Comparison of ENCODE assay signal across 9 cellular contexts in genomic region chr19:39832341-39833083, GRCh38. TPM values are rescaled to one million over a fixed set of nuclear protein-coding genes. Genes with fewer than 3 reads are reported as not detected.
DNase-seq lines count a peak whose midpoint lies in the region; ATAC-seq and TF ChIP-seq lines count a peak whose summit lies in the region.
"Had no signal": no experiment of that assay in that cellular context is flagged by ENCODE, and none has a peak within 500 bp of the region (broad histone marks: within the 10 kb centered on the region; RNA-seq: fewer than 3 reads in every experiment).

No MANE protein-coding gene starts in this region.

- H3K27me3 Mint-ChIP-seq in activated T-helper 1 cell treated with anti-CD3 and anti-CD28 coated beads, Interleukin-12 subunit alpha, Interleukin-12 subunit beta, Interleukin-2, Interleukin-4 antibody, amounts not matched to agents 30 ng/mL and 10 ng/mL and 1 ng/mL, durations not matched to agents 14 hours and 24 hours and 36 hours (ENCODE audit: insufficient read depth): no peaks in the 10 kb centered on the region

- DNase-seq in activated T-helper 1 cell treated with anti-CD3 and anti-CD28 coated beads, Interleukin-12 subunit alpha, Interleukin-12 subunit beta, Interleukin-2, Interleukin-4 antibody, amounts not matched to agents 30 ng/mL and 10 ng/mL and 1 ng/mL, durations not matched to agents 14 hours and 24 hours and 36 hours (ENCODE audit: low spot score): no peak
- DNase-seq in hepatocyte (ENCODE audit: low spot score): no peak
- DNase-seq in NCI-H1436 (lab: John Stamatoyannopoulos, UW): no peak
- no peak for DNase-seq in activated CD4-positive, alpha-beta T cell treated with anti-CD3 and anti-CD28 coated beads for 48 hours
- DNase-seq in GDM1 (lab: John Stamatoyannopoulos, UW): no peak
- DNase-seq: activated CD4-positive, alpha-beta T cell treated with anti-CD3 and anti-CD28 coated beads for 1 hour had no signal

- peak overlapping the region; percentile 86 for H3K4me2 ChIP-seq in hepatocyte

- H3K36me3 ChIP-seq in HEK293 (ENCODE audit: control insufficient read depth in 2 of 2, insufficient read depth in 1 of 2, low read length in 2 of 2) (peaks cover 79 to 80% of the 10 kb centered on the region in 2 experiments), hepatocyte (replicated peaks; ENCODE audit: insufficient read depth, low read depth) (no peaks in the 10 kb centered on the region)

- H3K4me1 ChIP-seq in HEK293 (ENCODE audit: control insufficient read depth, insufficient read depth, low read length): peaks cover 18% of the 10 kb centered on the region
- H3K4me1 ChIP-seq in hepatocyte (ENCODE audit: insufficient read depth): peaks cover 7% of the 10 kb centered on the region

- H3K9me2 ChIP-seq in hepatocyte (replicated peaks; ENCODE audit: insufficient read depth): no peaks in the 10 kb centered on the region

- peaks cover 12% of the 10 kb centered on the region for H4K20me1 ChIP-seq in hepatocyte (ENCODE audit: insufficient read depth, poor library complexity, severe bottlenecking)

- no peak overlapping the region for H2AFZ ChIP-seq in hepatocyte

- peaks cover 35% of the 10 kb centered on the region for H3K79me2 ChIP-seq in hepatocyte

- H3K9me3 ChIP-seq in HEK293 (ENCODE audit: control insufficient read depth, insufficient read depth, low read depth, low read length) (no peaks in the 10 kb centered on the region), hepatocyte (ENCODE audit: low read depth) (no peaks in the 10 kb centered on the region)

- H3K27me3 ChIP-seq in hepatocyte: no peaks in the 10 kb centered on the region

- intact Hi-C loops in activated T-helper 1 cell treated with anti-CD3 and anti-CD28 coated beads, Interleukin-12 subunit alpha, Interleukin-12 subunit beta, Interleukin-2, Interleukin-4 antibody, amounts not matched to agents 30 ng/mL and 10 ng/mL and 1 ng/mL, durations not matched to agents 14 hours and 24 hours and 36 hours (cut with micrococcal nuclease): loop anchor here (1.0 to 2.0 kb wide), 3 partner anchors 8 to 138 kb away; partner anchors contain the start of gene PSMC4

- POLR2A ChIA-PET in HEK293 (lab: Yijun Ruan, JAX): interaction anchor here (1.1 to 2.2 kb wide), 4 partner anchors 8 to 28 kb away, joined by 4 to 124 read pairs (median 18); partner anchors contain the start of gene FBL

- H3K4me3 Mint-ChIP-seq in activated T-helper 1 cell treated with anti-CD3 and anti-CD28 coated beads, Interleukin-12 subunit alpha, Interleukin-12 subunit beta, Interleukin-2, Interleukin-4 antibody, amounts not matched to agents 30 ng/mL and 10 ng/mL and 1 ng/mL, durations not matched to agents 14 hours and 24 hours and 36 hours: peak overlapping the region; percentile 69

- H3K9me3 Mint-ChIP-seq in activated T-helper 1 cell treated with anti-CD3 and anti-CD28 coated beads, Interleukin-12 subunit alpha, Interleukin-12 subunit beta, Interleukin-2, Interleukin-4 antibody, amounts not matched to agents 30 ng/mL and 10 ng/mL and 1 ng/mL, durations not matched to agents 14 hours and 24 hours and 36 hours: no peaks in the 10 kb centered on the region

- TF ChIP-seq CTCF in HEK293 (tag by site-specific recombination; IDR thresholded peaks at IDR 0.05) (no peak), hepatocyte (IDR thresholded peaks at IDR 0.05; ENCODE audit: poor library complexity) (no peak)

- H3K36me3 Mint-ChIP-seq in activated T-helper 1 cell treated with anti-CD3 and anti-CD28 coated beads, Interleukin-12 subunit alpha, Interleukin-12 subunit beta, Interleukin-2, Interleukin-4 antibody, amounts not matched to agents 30 ng/mL and 10 ng/mL and 1 ng/mL, durations not matched to agents 14 hours and 24 hours and 36 hours (ENCODE audit: low read depth): peaks cover 59% of the 10 kb centered on the region

- CTCF ChIA-PET in HEK293 (lab: Yijun Ruan, JAX): interaction anchor here (2.1 to 2.2 kb wide), 3 partner anchors 12 to 138 kb away, joined by 6 to 63 read pairs (median 16); partner anchors contain the start of genes FBL and PSMC4

- peak overlapping the region; percentile 56 for H3K27ac Mint-ChIP-seq in activated T-helper 1 cell treated with anti-CD3 and anti-CD28 coated beads, Interleukin-12 subunit alpha, Interleukin-12 subunit beta, Interleukin-2, Interleukin-4 antibody, amounts not matched to agents 30 ng/mL and 10 ng/mL and 1 ng/mL, durations not matched to agents 14 hours and 24 hours and 36 hours

- H3K27ac ChIP-seq in HEK293 (ENCODE audit: extremely low read depth, low read depth, low read length) (peak overlapping the region; percentile 95), hepatocyte (peak overlapping the region; percentile 59), skin epidermis (peak overlapping the region in 20 of 21 experiments; percentile 64 to 96 (median 88))

- WGBS in hepatocyte (ENCODE audit: low lambda C conversion rate, missing lambda C conversion rate): 84% methylated on average over 5 of the region's 5 CpGs

- peak overlapping the region; percentile 64 for H3K4me3 ChIP-seq in HEK293 (ENCODE audit: low read depth, low read length)
- H3K4me3 ChIP-seq in hepatocyte: peak overlapping the region; percentile 69
- H3K4me3 ChIP-seq in skin epidermis: peak overlapping the region; percentile 79 to 100 (median 87)

- peaks cover 38% of the 10 kb centered on the region for H3K4me1 Mint-ChIP-seq in activated T-helper 1 cell treated with anti-CD3 and anti-CD28 coated beads, Interleukin-12 subunit alpha, Interleukin-12 subunit beta, Interleukin-2, Interleukin-4 antibody, amounts not matched to agents 30 ng/mL and 10 ng/mL and 1 ng/mL, durations not matched to agents 14 hours and 24 hours and 36 hours (ENCODE audit: low read depth)

- no peak for ATAC-seq in HG03457 (IDR thresholded peaks at IDR 0.05; ENCODE audit: unreplicated experiment)

TF ChIP-seq in HEK293, 187 proteins besides CTCF, POLR2A, EP300 and RAD21 (continues in another document):
- TF ChIP-seq ZNF23 (tag by site-specific recombination; IDR thresholded peaks at IDR 0.05; ENCODE audit: borderline replicate concordance): no peak
- TF ChIP-seq ZNF76 (tag by site-specific recombination; IDR thresholded peaks at IDR 0.05; ENCODE audit: borderline replicate concordance, low read depth): no peak
- TF ChIP-seq ZNF664 (tag by site-specific recombination; IDR thresholded peaks at IDR 0.05): no peak
- TF ChIP-seq GLI2 (tag by site-specific recombination; IDR thresholded peaks at IDR 0.05; ENCODE audit: borderline replicate concordance, low read depth): no peak
- TF ChIP-seq ZBTB48 (tag by site-specific recombination; IDR thresholded peaks at IDR 0.05): 0 out of 2 replicates have a peak, but pooled peaks have one; percentile 38
- TF ChIP-seq ZNF610 (tag by site-specific recombination; IDR thresholded peaks at IDR 0.05; ENCODE audit: borderline replicate concordance): no peak
- TF ChIP-seq ZNF404 (tag by site-specific recombination; IDR thresholded peaks at IDR 0.05): no peak
- TF ChIP-seq, protein P1, sequence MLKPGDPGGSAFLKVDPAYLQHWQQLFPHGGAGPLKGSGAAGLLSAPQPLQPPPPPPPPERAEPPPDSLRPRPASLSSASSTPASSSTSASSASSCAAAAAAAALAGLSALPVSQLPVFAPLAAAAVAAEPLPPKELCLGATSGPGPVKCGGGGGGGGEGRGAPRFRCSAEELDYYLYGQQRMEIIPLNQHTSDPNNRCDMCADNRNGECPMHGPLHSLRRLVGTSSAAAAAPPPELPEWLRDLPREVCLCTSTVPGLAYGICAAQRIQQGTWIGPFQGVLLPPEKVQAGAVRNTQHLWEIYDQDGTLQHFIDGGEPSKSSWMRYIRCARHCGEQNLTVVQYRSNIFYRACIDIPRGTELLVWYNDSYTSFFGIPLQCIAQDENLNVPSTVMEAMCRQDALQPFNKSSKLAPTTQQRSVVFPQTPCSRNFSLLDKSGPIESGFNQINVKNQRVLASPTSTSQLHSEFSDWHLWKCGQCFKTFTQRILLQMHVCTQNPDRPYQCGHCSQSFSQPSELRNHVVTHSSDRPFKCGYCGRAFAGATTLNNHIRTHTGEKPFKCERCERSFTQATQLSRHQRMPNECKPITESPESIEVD (tag by site-specific recombination; IDR thresholded peaks at IDR 0.05): no peak
- no peak for TF ChIP-seq ZNF2 (tag by site-specific recombination; IDR thresholded peaks at IDR 0.05)
- no peak for TF ChIP-seq ZNF791 (tag by site-specific recombination; IDR thresholded peaks at IDR 0.05)
- TF ChIP-seq, protein P2, sequence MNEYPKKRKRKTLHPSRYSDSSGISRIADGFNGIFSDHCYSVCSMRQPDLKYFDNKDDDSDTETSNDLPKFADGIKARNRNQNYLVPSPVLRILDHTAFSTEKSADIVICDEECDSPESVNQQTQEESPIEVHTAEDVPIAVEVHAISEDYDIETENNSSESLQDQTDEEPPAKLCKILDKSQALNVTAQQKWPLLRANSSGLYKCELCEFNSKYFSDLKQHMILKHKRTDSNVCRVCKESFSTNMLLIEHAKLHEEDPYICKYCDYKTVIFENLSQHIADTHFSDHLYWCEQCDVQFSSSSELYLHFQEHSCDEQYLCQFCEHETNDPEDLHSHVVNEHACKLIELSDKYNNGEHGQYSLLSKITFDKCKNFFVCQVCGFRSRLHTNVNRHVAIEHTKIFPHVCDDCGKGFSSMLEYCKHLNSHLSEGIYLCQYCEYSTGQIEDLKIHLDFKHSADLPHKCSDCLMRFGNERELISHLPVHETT (tag by site-specific recombination; IDR thresholded peaks at IDR 0.05): no peak
- no peak for TF ChIP-seq REPIN1 (tag by site-specific recombination; IDR thresholded peaks at IDR 0.05; ENCODE audit: low read depth)
- TF ChIP-seq ZNF394 (tag by site-specific recombination; IDR thresholded peaks at IDR 0.05; ENCODE audit: borderline replicate concordance): no peak
- TF ChIP-seq ZNF274 (IDR thresholded peaks at IDR 0.05; ENCODE audit: low read length): no peak
- no peak for TF ChIP-seq ZNF274 (tag by site-specific recombination; IDR thresholded peaks at IDR 0.05; ENCODE audit: borderline replicate concordance)

RNA-seq across cellular contexts. Expression of gene DYRK1B, which starts 1.4 kb away (rescaled TPM):
- total RNA-seq in activated T-helper 1 cell treated with anti-CD3 and anti-CD28 coated beads, Interleukin-12 subunit alpha, Interleukin-12 subunit beta, Interleukin-2, Interleukin-4 antibody, amounts not matched to agents 30 ng/mL and 10 ng/mL and 1 ng/mL, durations not matched to agents 14 hours and 24 hours and 36 hours: 4.2 and 5.5 TPM in 2 replicates
- 10.5 and 12.2 TPM in 2 replicates for total RNA-seq in hepatocyte
- polyA plus RNA-seq in hepatocyte: 25.7 and 28.0 TPM in 2 replicates

RNA-seq across cellular contexts. Expression of gene FBL, which starts 13.7 kb away (rescaled TPM):
- total RNA-seq in activated T-helper 1 cell treated with anti-CD3 and anti-CD28 coated beads, Interleukin-12 subunit alpha, Interleukin-12 subunit beta, Interleukin-2, Interleukin-4 antibody, amounts not matched to agents 30 ng/mL and 10 ng/mL and 1 ng/mL, durations not matched to agents 14 hours and 24 hours and 36 hours: 526 and 528 TPM in 2 replicates
- 104 and 126 TPM in 2 replicates for total RNA-seq in hepatocyte
- 69.6 and 79.4 TPM in 2 replicates for polyA plus RNA-seq in hepatocyte

RNA-seq across cellular contexts. Expression of gene LEUTX, which starts 53.9 kb away (rescaled TPM):
- not detected in 2 replicates for total RNA-seq in activated T-helper 1 cell treated with anti-CD3 and anti-CD28 coated beads, Interleukin-12 subunit alpha, Interleukin-12 subunit beta, Interleukin-2, Interleukin-4 antibody, amounts not matched to agents 30 ng/mL and 10 ng/mL and 1 ng/mL, durations not matched to agents 14 hours and 24 hours and 36 hours
- total RNA-seq in hepatocyte: not detected in 2 replicates
- not detected in 2 replicates for polyA plus RNA-seq in hepatocyte
